Comparison of ENCODE assay signal across 8 cellular contexts in genomic region chr12:121839993-121840761, GRCh38. TPM values are rescaled to one million over a fixed set of nuclear protein-coding genes. Genes with fewer than 3 reads are reported as not detected.
DNase-seq lines count a peak whose midpoint lies in the region; ATAC-seq and TF ChIP-seq lines count a peak whose summit lies in the region.

No MANE protein-coding gene starts in this region.

- H4K20me1 ChIP-seq in BLaER1 treated with 17β-estradiol and CSF1 and Interleukin-3, amounts not matched to agents 10 nM and 100 nM: no peaks in the 10 kb centered on the region

- H3K27me3 Mint-ChIP-seq in nephron progenitor cell (ENCODE audit: low read depth, poor library complexity): peaks cover 25% of the 10 kb centered on the region

- H3K4me2 ChIP-seq in BLaER1 treated with 17β-estradiol and CSF1 and Interleukin-3, amounts not matched to agents 10 nM and 100 nM: peak overlapping the region; percentile 84 to 99 (median 94)

- H3K4me3 Mint-ChIP-seq in nephron progenitor cell: peak overlapping the region; percentile 91

- no peak for ATAC-seq in GM21447 (IDR thresholded peaks at IDR 0.05; ENCODE audit: unreplicated experiment)
- no peak for ATAC-seq in HG02623 (IDR thresholded peaks at IDR 0.05; ENCODE audit: unreplicated experiment)

- H3K36me3 Mint-ChIP-seq in nephron progenitor cell (ENCODE audit: low read depth): no peaks in the 10 kb centered on the region

- TF ChIP-seq CTCF in choroid plexus epithelial cell (conservative IDR thresholded peaks at IDR 0.05; ENCODE audit: low read depth, low read length): no peak
- no peak for TF ChIP-seq CTCF in nephron progenitor cell (IDR thresholded peaks at IDR 0.05)

- no peaks in the 10 kb centered on the region for H3K27me3 ChIP-seq in BLaER1 treated with 17β-estradiol and CSF1 and Interleukin-3, amounts not matched to agents 10 nM and 100 nM
- no peaks in the 10 kb centered on the region for H3K27me3 ChIP-seq in MG63

- H3K9ac ChIP-seq in BLaER1 treated with 17β-estradiol and CSF1 and Interleukin-3, amounts not matched to agents 10 nM and 100 nM: peak overlapping the region; percentile 69 to 81 (median 77)

- no peak for DNase-seq in MG63
- no peak for DNase-seq in choroid plexus epithelial cell (ENCODE audit: low read depth)
- DNase-seq in nephron progenitor cell: no peak
- no peak for DNase-seq in NCI-H446 (lab: John Stamatoyannopoulos, UW)
- no peak for DNase-seq in CD1c-positive myeloid dendritic cell (ENCODE audit: extremely low spot score)

- peak overlapping the region; percentile 60 to 74 (median 66) for H3K4me3 ChIP-seq in BLaER1 treated with 17β-estradiol and CSF1 and Interleukin-3, amounts not matched to agents 10 nM and 100 nM
- H3K4me3 ChIP-seq in MG63 (peak overlapping the region; percentile 50), choroid plexus epithelial cell (ENCODE audit: low read depth, low read length) (peak overlapping the region; percentile 71)

- H3K4me1 ChIP-seq in BLaER1 treated with 17β-estradiol and CSF1 and Interleukin-3, amounts not matched to agents 10 nM and 100 nM: peaks cover 6 to 16% (median 11%) of the 10 kb centered on the region in 10 experiments

- no peaks in the 10 kb centered on the region for H3K36me3 ChIP-seq in BLaER1 treated with 17β-estradiol and CSF1 and Interleukin-3, amounts not matched to agents 10 nM and 100 nM
- H3K36me3 ChIP-seq in MG63: no peaks in the 10 kb centered on the region

- peaks cover 29% of the 10 kb centered on the region for H3K4me1 Mint-ChIP-seq in nephron progenitor cell

- H3K27ac ChIP-seq in BLaER1 treated with 17β-estradiol and CSF1 and Interleukin-3, amounts not matched to agents 10 nM and 100 nM: peak overlapping the region in 10 of 11 experiments; percentile 1 to 76 (median 64); a peak in 17 of 22 replicates

- peak overlapping the region; percentile 44 for H3K27ac Mint-ChIP-seq in nephron progenitor cell

- no peaks in the 10 kb centered on the region for H3K9me3 ChIP-seq in BLaER1 treated with 17β-estradiol and CSF1 and Interleukin-3, amounts not matched to agents 10 nM and 100 nM (replicated peaks in 1 of 11)
- H3K9me3 ChIP-seq in MG63: no peaks in the 10 kb centered on the region

- H3K9me3 Mint-ChIP-seq in nephron progenitor cell: peaks cover 7% of the 10 kb centered on the region

RNA-seq across cellular contexts. Expression of gene HPD, which starts 18.5 kb away (rescaled TPM):
- 0.56 and 3.1 TPM in 2 replicates for total RNA-seq in MG63 (2014; rRNA removed; shearing (Covaris generic); ENCODE audit: low replicate concordance)

RNA-seq across cellular contexts. Expression of gene SETD1B, which starts 36.4 kb away (rescaled TPM):
- 1.0 and 1.1 TPM in 2 replicates for total RNA-seq in MG63 (2014; rRNA removed; shearing (Covaris generic); ENCODE audit: low replicate concordance)

RNA-seq across cellular contexts. Expression of gene RHOF, which starts 46.7 kb away (rescaled TPM):
- total RNA-seq in MG63 (2014; rRNA removed; shearing (Covaris generic); ENCODE audit: low replicate concordance): 0.20 and 6.3 TPM in 2 replicates

RNA-seq across cellular contexts. Expression of gene PSMD9, which starts 48.4 kb away (rescaled TPM):
- total RNA-seq in MG63 (2014; rRNA removed; shearing (Covaris generic); ENCODE audit: low replicate concordance): 66.6 and 117 TPM in 2 replicates
